28 cellular contexts compared by ENCODE assay signal in the genomic region with DNA sequence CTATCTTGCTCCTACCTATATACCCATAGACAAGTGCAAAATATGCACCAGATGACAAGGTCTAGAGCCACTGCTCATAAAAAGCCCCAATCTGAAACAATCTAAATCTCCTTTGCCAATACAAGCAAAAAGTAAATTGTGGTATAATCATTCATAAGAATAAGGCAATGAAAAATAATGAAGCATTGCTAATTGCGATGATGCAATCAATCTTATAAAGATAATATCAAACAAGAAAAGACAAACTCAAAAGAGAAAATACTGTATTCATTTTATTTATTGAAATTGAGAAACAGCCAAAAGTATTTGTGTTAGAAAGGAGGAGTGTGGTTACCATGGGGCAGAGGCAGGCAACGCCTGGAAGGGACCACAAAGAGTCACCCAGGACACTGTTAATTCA.
"Had no signal": no experiment of that assay in that cellular context is flagged by ENCODE, and none has a peak within 500 bp of the region (broad histone marks: within the 10 kb centered on the region; RNA-seq: fewer than 3 reads in every experiment).

No MANE protein-coding gene starts in this region.

- H3K4me1 Mint-ChIP-seq: stimulated activated effector memory CD8-positive, alpha-beta T cell treated with anti-CD3 and anti-CD28 coated beads, Interleukin-12 subunit alpha, Interleukin-12 subunit beta, amount 100 ng/mL, for 72 hours; stimulated activated naive B cell treated with anti-CD40 and anti-IgM and Interleukin-4, amounts not matched to agents 10 μg/mL and 1 μg/mL and 100 μg/mL, for 72 hours; stimulated activated naive CD8-positive, alpha-beta T cell treated with anti-CD3 and anti-CD28 coated beads, Interleukin-15, amount 100 ng/mL, for 72 hours had no signal

- H3K27me3 Mint-ChIP-seq: stimulated activated naive CD8-positive, alpha-beta T cell treated with anti-CD3 and anti-CD28 coated beads, Interleukin-15, amount 100 ng/mL, for 72 hours had no signal

- H3K36me3 Mint-ChIP-seq: stimulated activated effector memory CD8-positive, alpha-beta T cell treated with anti-CD3 and anti-CD28 coated beads, Interleukin-12 subunit alpha, Interleukin-12 subunit beta, amount 100 ng/mL, for 72 hours; stimulated activated naive B cell treated with anti-CD40 and anti-IgM and Interleukin-4, amounts not matched to agents 10 μg/mL and 1 μg/mL and 100 μg/mL, for 72 hours; type B pancreatic cell had no signal

- H3K9me3 ChIP-seq: suprapubic skin, testis, thoracic aorta, thyroid gland, tibial artery, tibial nerve, transverse colon, upper lobe of left lung, upper lobe of right lung, uterus, vagina had no signal

- ATAC-seq: stimulated activated effector memory CD8-positive, alpha-beta T cell treated with anti-CD3 and anti-CD28 coated beads, Interleukin-12 subunit alpha, Interleukin-12 subunit beta, amount 100 ng/mL, for 72 hours; stimulated activated naive B cell treated with anti-CD40 and anti-IgM and Interleukin-4, amounts not matched to agents 10 μg/mL and 1 μg/mL and 100 μg/mL, for 72 hours; stimulated activated naive CD8-positive, alpha-beta T cell treated with anti-CD3 and anti-CD28 coated beads, Interleukin-15, amount 100 ng/mL, for 72 hours; stimulated activated naive CD8-positive, alpha-beta T cell treated with anti-CD3 and anti-CD28 coated beads, Interleukin-15, Interleukin-2, amounts not matched to agents 100 U/mL and 50 U/mL, for 24 hours; upper lobe of right lung had no signal

- FAIRE-seq: urothelium cell line had no signal

- H3K9me3 Mint-ChIP-seq: stimulated activated effector memory CD8-positive, alpha-beta T cell treated with anti-CD3 and anti-CD28 coated beads, Interleukin-12 subunit alpha, Interleukin-12 subunit beta, amount 100 ng/mL, for 72 hours; stimulated activated naive CD8-positive, alpha-beta T cell treated with anti-CD3 and anti-CD28 coated beads, Interleukin-15, Interleukin-2, amounts not matched to agents 100 ng/mL and 50 ng/mL, for 24 hours; type B pancreatic cell had no signal

- H3K4me1 ChIP-seq: stomach, suprapubic skin, testis, thyroid gland, tibial artery, tibial nerve, transverse colon, upper lobe of left lung, upper lobe of right lung, uterus, vagina had no signal

- DNase-seq: stimulated activated CD4-positive, alpha-beta T cell treated with anti-CD3 and anti-CD28 coated beads, Interleukin-2, amount 100 ng/mL, for 48 hours; stimulated activated CD4-positive, alpha-beta T cell treated with anti-CD3 and anti-CD28 coated beads, Interleukin-4, amount 100 ng/mL, for 1 hour; stimulated activated CD4-positive, alpha-beta T cell treated with anti-CD3 and anti-CD28 coated beads, Interleukin-4, amount 100 ng/mL, for 24 hours; stimulated activated CD4-positive, alpha-beta T cell treated with anti-CD3 and anti-CD28 coated beads, Interleukin-4, amount 100 ng/mL, for 4 hours; stimulated activated CD8-positive, alpha-beta memory T cell treated with anti-CD3 and anti-CD28 coated beads, Interleukin-4, amount 100 ng/mL, for 48 hours; stimulated activated naive B cell treated with anti-CD40 and anti-IgM and Interleukin-4, amounts not matched to agents 10 μg/mL and 1 μg/mL and 100 μg/mL, for 72 hours; stimulated activated naive CD4-positive, alpha-beta T cell; stimulated activated naive CD4-positive, alpha-beta T cell treated with Interleukin-2 at 50 U/mL for 16 hours; stimulated activated naive CD8-positive, alpha-beta T cell treated with anti-CD3 and anti-CD28 coated beads, Interleukin-15, amount 100 ng/mL, for 72 hours; stimulated activated naive CD8-positive, alpha-beta T cell treated with anti-CD3 and anti-CD28 coated beads, Interleukin-15, Interleukin-2, amounts not matched to agents 100 U/mL and 50 U/mL, for 24 hours; stomach; substantia nigra; testis; thyroid gland; tibial artery; transverse colon; trophoblast cell; upper lobe of left lung; upper lobe of right lung; uterus had no signal

- H3K36me3 ChIP-seq: stomach, suprapubic skin, thoracic aorta, thyroid gland, tibial artery, tibial nerve, transverse colon, upper lobe of left lung, upper lobe of right lung, uterus, vagina had no signal

- H3K27ac Mint-ChIP-seq: stimulated activated effector memory CD8-positive, alpha-beta T cell treated with anti-CD3 and anti-CD28 coated beads, Interleukin-12 subunit alpha, Interleukin-12 subunit beta, amount 100 ng/mL, for 72 hours; stimulated activated naive B cell treated with anti-CD40 and anti-IgM and Interleukin-4, amounts not matched to agents 10 μg/mL and 1 μg/mL and 100 μg/mL, for 72 hours; stimulated activated naive CD8-positive, alpha-beta T cell treated with anti-CD3 and anti-CD28 coated beads, Interleukin-15, amount 100 ng/mL, for 72 hours; stimulated activated naive CD8-positive, alpha-beta T cell treated with anti-CD3 and anti-CD28 coated beads, Interleukin-15, Interleukin-2, amounts not matched to agents 100 ng/mL and 50 ng/mL, for 24 hours; type B pancreatic cell had no signal

- H3K27me3 ChIP-seq: stomach, suprapubic skin, testis, thyroid gland, tibial artery, tibial nerve, transverse colon, upper lobe of left lung, upper lobe of right lung, uterus, vagina had no signal

- H3K4me3 ChIP-seq: stomach, suprapubic skin, testis, thoracic aorta, thyroid gland, tibial artery, tibial nerve, transverse colon, upper lobe of left lung, upper lobe of right lung, uterus, vagina had no signal

- H3K4me3 Mint-ChIP-seq: stimulated activated effector memory CD8-positive, alpha-beta T cell treated with anti-CD3 and anti-CD28 coated beads, Interleukin-12 subunit alpha, Interleukin-12 subunit beta, amount 100 ng/mL, for 72 hours; stimulated activated naive B cell treated with anti-CD40 and anti-IgM and Interleukin-4, amounts not matched to agents 10 μg/mL and 1 μg/mL and 100 μg/mL, for 72 hours; stimulated activated naive CD8-positive, alpha-beta T cell treated with anti-CD3 and anti-CD28 coated beads, Interleukin-15, amount 100 ng/mL, for 72 hours; stimulated activated naive CD8-positive, alpha-beta T cell treated with anti-CD3 and anti-CD28 coated beads, Interleukin-15, Interleukin-2, amounts not matched to agents 100 ng/mL and 50 ng/mL, for 24 hours; type B pancreatic cell had no signal

- H3K27ac ChIP-seq: stomach, suprapubic skin, testis, thoracic aorta, thyroid gland, tibial artery, tibial nerve, transverse colon, upper lobe of left lung, upper lobe of right lung, uterus, vagina had no signal
